ENCODE assay signal across 17 cellular contexts in the genomic region with DNA sequence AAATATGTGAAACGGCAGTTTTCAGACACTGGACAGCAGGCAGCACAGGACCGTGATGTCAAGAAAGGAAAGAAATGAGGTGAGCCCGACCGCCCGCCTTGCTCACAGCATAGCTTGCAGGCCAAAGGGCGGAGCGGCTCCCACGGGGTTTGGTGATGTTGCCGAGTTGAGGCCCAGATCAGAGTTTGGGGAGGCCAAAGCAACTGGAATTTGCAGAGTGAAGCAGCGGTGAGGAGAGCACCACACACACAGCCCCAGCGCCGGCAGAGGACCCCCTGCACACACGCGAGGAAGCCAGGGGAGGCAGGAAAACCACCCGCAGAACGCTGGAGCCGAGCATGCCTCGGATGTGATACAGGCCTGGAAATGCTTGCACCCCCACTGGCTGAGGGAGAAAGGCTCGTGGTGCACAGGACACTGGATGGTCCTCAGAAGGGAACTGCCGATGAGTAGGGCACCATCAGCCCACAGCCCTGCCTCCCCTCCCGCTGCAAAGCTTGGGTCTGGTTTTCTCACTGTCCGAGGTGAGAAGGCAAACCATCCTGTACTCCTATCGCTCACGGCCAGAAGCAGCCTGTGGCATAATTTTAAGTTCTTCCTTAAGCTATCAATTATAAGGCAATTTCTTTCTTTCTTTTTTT. TPM values are rescaled to one million over a fixed set of nuclear protein-coding genes. Genes with fewer than 3 reads are reported as not detected.
"Had no signal": no experiment of that assay in that cellular context is flagged by ENCODE, and none has a peak within 500 bp of the region (broad histone marks: within the 10 kb centered on the region; RNA-seq: fewer than 3 reads in every experiment).

No MANE protein-coding gene starts in this region.

- H3K9me3 ChIP-seq: body of pancreas, mucosa of descending colon, thyroid gland, uterus had no signal

- H3K36me3 ChIP-seq: thyroid gland, uterus had no signal

- H3K27ac Mint-ChIP-seq: activated CD4-positive, alpha-beta T cell treated with anti-CD3 and anti-CD28 coated beads, Interleukin-2, amount 10 ng/mL, durations not matched to agents 24 days and 14 days; activated T-helper 17 cell treated with anti-CD3 and anti-CD28 coated beads, Interleukin-2, amount 50 U/mL, for 72 hours; T-helper 1 cell treated with Interleukin-12 subunit alpha and Interleukin-12 subunit beta and Interleukin-4 antibody, amounts not matched to agents 30 μg/mL and 1 μg/mL, for 36 hours had no signal

- H3K4me1 Mint-ChIP-seq: central memory CD8-positive, alpha-beta T cell had no signal

- DNase-seq: activated CD4-positive, alpha-beta T cell treated with anti-CD3 and anti-CD28 coated beads, Interleukin-2, amount 10 ng/mL, durations not matched to agents 24 days and 14 days; activated CD8-positive, alpha-beta memory T cell treated with anti-CD3 and anti-CD28 coated beads for 24 hours; activated naive CD4-positive, alpha-beta T cell treated with anti-CD3 and anti-CD28 coated beads, Interleukin-2, amount 50 U/mL, for 16 hours; dermis blood vessel endothelial cell; foreskin fibroblast; kidney glomerular epithelial cell; naive thymus-derived CD8-positive, alpha-beta T cell; stimulated activated CD4-positive, alpha-beta T cell treated with anti-CD3 and anti-CD28 coated beads, Interleukin-4, amount 100 ng/mL, for 4 hours; thyroid gland; uterus had no signal

- H3K4me3 ChIP-seq: body of pancreas, mucosa of descending colon, skin epidermis, thyroid gland, uterus had no signal

- H3K9me3 Mint-ChIP-seq: activated CD4-positive, alpha-beta T cell treated with anti-CD3 and anti-CD28 coated beads, Interleukin-2, amount 10 ng/mL, durations not matched to agents 24 days and 14 days; activated T-helper 17 cell treated with anti-CD3 and anti-CD28 coated beads, Interleukin-2, amount 50 U/mL, for 72 hours; central memory CD8-positive, alpha-beta T cell; naive thymus-derived CD8-positive, alpha-beta T cell; T-helper 1 cell treated with Interleukin-12 subunit alpha and Interleukin-12 subunit beta and Interleukin-4 antibody, amounts not matched to agents 30 μg/mL and 1 μg/mL, for 36 hours had no signal

- H3K27ac ChIP-seq: body of pancreas, skin epidermis, thyroid gland, uterus had no signal

- H3K4me3 Mint-ChIP-seq: activated CD4-positive, alpha-beta T cell treated with anti-CD3 and anti-CD28 coated beads, Interleukin-2, amount 10 ng/mL, durations not matched to agents 24 days and 14 days; activated T-helper 17 cell treated with anti-CD3 and anti-CD28 coated beads, Interleukin-2, amount 50 U/mL, for 72 hours; central memory CD8-positive, alpha-beta T cell; naive thymus-derived CD8-positive, alpha-beta T cell; T-helper 1 cell treated with Interleukin-12 subunit alpha and Interleukin-12 subunit beta and Interleukin-4 antibody, amounts not matched to agents 30 μg/mL and 1 μg/mL, for 36 hours had no signal

- H3K4me1 ChIP-seq: uterus had no signal

- H3K36me3 Mint-ChIP-seq: naive thymus-derived CD8-positive, alpha-beta T cell had no signal

RNA-seq across cellular contexts. Expression of a gene that starts 25.7 kb away (rescaled TPM):
- total RNA-seq: activated T-helper 17 cell treated with anti-CD3 and anti-CD28 coated beads, Interleukin-2, amount 50 U/mL, for 72 hours; body of pancreas; lung microvascular endothelial cell had no signal
